8 cellular contexts compared by ENCODE assay signal in genomic region chr10:6543431-6544005, GRCh38. TPM values are rescaled to one million over a fixed set of nuclear protein-coding genes. Genes with fewer than 3 reads are reported as not detected.
DNase-seq lines count a peak whose midpoint lies in the region; ATAC-seq, FAIRE-seq and TF ChIP-seq lines count a peak whose summit lies in the region.

No MANE protein-coding gene starts in this region.

- ATAC-seq in GM19452 (IDR thresholded peaks at IDR 0.05; ENCODE audit: unreplicated experiment) (peak; percentile 65), WTC11 (peak; percentile 32), K562 (no peak; the same call in none of the 3 replicates), GM19328 (IDR thresholded peaks at IDR 0.05; ENCODE audit: unreplicated experiment) (no peak), GM21390 (IDR thresholded peaks at IDR 0.05; ENCODE audit: unreplicated experiment) (no peak), GM21576 (IDR thresholded peaks at IDR 0.05; ENCODE audit: unreplicated experiment) (no peak)

- peaks cover 11% of the 10 kb centered on the region; the same call in 1 of the 2 replicates for H4K20me1 ChIP-seq in K562 (replicated peaks; ENCODE audit: control insufficient read depth, insufficient read depth, low read length)

- no peak for TF ChIP-seq RAD21 in K562 (CRISPR knock-in tag; conservative IDR thresholded peaks at IDR 0.05 in 1 of 2, IDR thresholded peaks at IDR 0.05 in 1 of 2)

- no peak overlapping the region for H3K27ac ChIP-seq in K562 (ENCODE audit: extremely low read depth, low read depth, low read length)

- WGBS in K562 (ENCODE audit: insufficient coverage, low coverage, missing lambda C conversion rate) = 45% methylated on average over 9 of the region's 9 CpGs

- H3K9me3 ChIP-seq in K562 (replicated peaks; ENCODE audit: control insufficient read depth, insufficient read depth, low read depth, low read length) = no peaks in the 10 kb centered on the region

- FAIRE-seq in K562 (lab: Jason Lieb, UNC) = peak; percentile 6

- no peaks in the 10 kb centered on the region for H3K9me3 Mint-ChIP-seq in WTC11

- no peaks in the 10 kb centered on the region for H3K36me3 Mint-ChIP-seq in WTC11

- no peak for TF ChIP-seq EP300 in K562 (IDR thresholded peaks at IDR 0.05; ENCODE audit: low read length)

- H3K4me3 Mint-ChIP-seq in WTC11 = no peak overlapping the region

- no peaks in the 10 kb centered on the region for H3K9me1 ChIP-seq in K562 (ENCODE audit: control insufficient read depth, insufficient read depth, low read length)

- H3K79me2 ChIP-seq in K562 (ENCODE audit: control insufficient read depth, insufficient read depth, low read length) = peaks cover 6% of the 10 kb centered on the region; the same call in 2 of the 3 replicates

- H3K4me1 Mint-ChIP-seq in WTC11 = peaks cover 19% of the 10 kb centered on the region

- no peaks in the 10 kb centered on the region for H3K36me3 ChIP-seq in K562 (ENCODE audit: control insufficient read depth, insufficient read depth, low read length)

- no peak overlapping the region for H3K4me3 ChIP-seq in K562

- no peak for DNase-seq in WTC11 (ENCODE audit: low spot score)
- DNase-seq in K562 (ENCODE audit: extremely low read depth in 1 of 4, low spot score in 3 of 4) = no peak
- peak; percentile 10 for DNase-seq in stimulated activated CD8-positive, alpha-beta memory T cell treated with anti-CD3 and anti-CD28 coated beads, Interleukin-12 subunit alpha, Interleukin-12 subunit beta, amount 100 ng/mL, for 4 hours (ENCODE audit: low read depth)
- DNase-seq in cardiac septum (ENCODE audit: low spot score) = no peak

- H3K27ac Mint-ChIP-seq in WTC11 = peak overlapping the region; percentile 23; the same call in 1 of the 2 replicates

- no peak overlapping the region for H3K4me2 ChIP-seq in K562 (ENCODE audit: insufficient read depth, low read length)

- in situ Hi-C loops in K562 (cut with MboI) = no loop called here

- no peak overlapping the region for H2AFZ ChIP-seq in K562 (ENCODE audit: low read depth, low read length)

- peak overlapping the region in 1 of 2 experiments; percentile 79; a peak in 2 of 4 replicates for H3K9ac ChIP-seq in K562 (ENCODE audit: insufficient read depth in 1 of 2, low read depth in 2 of 2, low read length in 2 of 2)

- no peak for TF ChIP-seq CTCF in WTC11 (IDR thresholded peaks at IDR 0.05)
- no peak for TF ChIP-seq CTCF in K562 (IDR thresholded peaks at IDR 0.05 in 2 of 3, conservative IDR thresholded peaks at IDR 0.05 in 1 of 3; ENCODE audit: insufficient read depth in 2 of 3, low read depth in 1 of 3, low read length in 3 of 3)

- TF ChIP-seq POLR2A in K562 (conservative IDR thresholded peaks at IDR 0.05) = no peak

- H3K27me3 ChIP-seq in K562 (ENCODE audit: control insufficient read depth in 2 of 2, insufficient read depth in 2 of 2, low read length in 2 of 2) = no peaks in the 10 kb centered on the region

- intact Hi-C loops in K562 (cut with micrococcal nuclease) = no loop called here
- intact Hi-C loops in cardiac septum (cut with DNase I) = no loop called here

- POLR2A ChIA-PET in WTC11 (lab: Charles Lee) (no interaction called here), K562 (lab: Yijun Ruan, JAX) (interaction anchor here (0.5 to 1.9 kb wide), 4 partner anchors 13 to 547 kb away, joined by 3 to 4 read pairs (median 3); no protein-coding TSS in a partner anchor)

- H3K4me1 ChIP-seq in K562 (replicated peaks in 1 of 2; ENCODE audit: control insufficient read depth in 2 of 2, insufficient read depth in 2 of 2, low read length in 2 of 2) = peaks cover 4 to 15% of the 10 kb centered on the region in 2 experiments; a peak in 2 of 5 replicates

- H3K27me3 Mint-ChIP-seq in WTC11 (ENCODE audit: low read depth) = no peaks in the 10 kb centered on the region; the same call in 1 of the 2 replicates

- CTCF ChIA-PET in WTC11 (lab: Charles Lee) (interaction anchor here (1.2 kb wide), 1 partner anchor 104 kb away, joined by 7 read pairs; no protein-coding TSS in a partner anchor), K562 (lab: Yijun Ruan, JAX; ENCODE audit: low intra/inter-chr PET ratio) (no interaction called here)

- BruUV-seq in K562 (replicated peaks; lab: Mats Ljungman, UMichigan) = no TSS peak

TF ChIP-seq in WTC11, 78 proteins besides CTCF, POLR2A, EP300 and RAD21 (continues in another document):
- TF ChIP-seq GTF2I (CRISPR knock-in tag; conservative IDR thresholded peaks at IDR 0.05) (no peak), MAX (CRISPR knock-in tag; IDR thresholded peaks at IDR 0.05) (no peak), TEAD1 (CRISPR knock-in tag; IDR thresholded peaks at IDR 0.05) (no peak)

TF ChIP-seq in K562, 482 proteins besides CTCF, POLR2A, EP300 and RAD21:
- TF ChIP-seq TCF15 (CRISPR knock-in tag; IDR thresholded peaks at IDR 0.05) = no peak

RNA-seq across cellular contexts. Expression of gene PRKCQ, which starts 36.6 kb away (rescaled TPM):
- total RNA-seq in WTC11 (2021) = 8.4 to 8.7 TPM (median 8.7 TPM) in 3 replicates
- 22.7 and 27.9 TPM in 2 replicates for total RNA-seq in K562 (2011; cell fraction: chromatin; rRNA removed; ENCODE audit: low replicate concordance)
- 13.4 and 13.5 TPM in 2 replicates for total RNA-seq in K562 (2011; cell fraction: nucleolus; rRNA removed)
- total RNA-seq in K562 (2011; cell fraction: nucleoplasm; rRNA removed) = 12.6 and 14.3 TPM in 2 replicates
- 14.5 and 15.1 TPM in 2 replicates for total RNA-seq in K562 (2014; rRNA removed)
- 17.1 and 19.2 TPM in 2 replicates for total RNA-seq in K562 (2014; rRNA removed; fragmentation: Illumina TruSeq; extraction: Trizol)
- 15.0 and 15.2 TPM in 2 replicates for total RNA-seq in K562 (2015; rRNA removed; fragmentation: Illumina TruSeq; extraction: Trizol)
- 13.6 and 14.6 TPM in 2 replicates for total RNA-seq in K562 (2021)
- polyA plus RNA-seq in K562 (2011; rRNA removed) = 21.4 and 23.3 TPM in 2 replicates
- polyA plus RNA-seq in K562 (2011; cell fraction: cytosol; rRNA removed) = 9.7 and 15.2 TPM in 2 replicates
- 10.9 and 13.8 TPM in 2 replicates for polyA plus RNA-seq in K562 (2011; cell fraction: nucleus; rRNA removed)
- polyA plus RNA-seq in K562 (2012) = 9.8 and 12.5 TPM in 2 replicates
- polyA plus RNA-seq in K562 (2014; fragmentation: Illumina TruSeq; extraction: Trizol) = 17.8 and 18.4 TPM in 2 replicates
- polyA plus RNA-seq in K562 (2014; fragmentation: Nextera tagmentation; extraction: Ambion mirVana) = 1 to 10 TPM; 4.4 to 6.7 TPM
- polyA plus RNA-seq in K562 (2014; rRNA removed) = 11.4 and 11.9 TPM in 2 replicates
- 43.8 and 44.1 TPM in 2 replicates for polyA minus RNA-seq in K562 (2011; rRNA and poly(A)+ RNA removed)
- polyA minus RNA-seq in K562 (2011; cell fraction: cytosol; rRNA and poly(A)+ RNA removed) = 13.0 and 13.3 TPM in 2 replicates
- 9.7 and 15.8 TPM in 2 replicates for polyA minus RNA-seq in K562 (2011; cell fraction: nucleus; rRNA and poly(A)+ RNA removed)
- 0.24 TPM for total RNA-seq in cardiac septum

Comparison
In these comparisons a context has a peak if more than half of its experiments do, and no peak if none do; other contexts are left out.
1. ATAC-seq: peak in GM19452 (single experiment) and WTC11 (single experiment); none in K562 (single experiment), GM19328 (single experiment), GM21390 (single experiment) and GM21576 (single experiment).